11 cellular contexts compared by ENCODE assay signal in genomic region chr15:89409184-89409992, GRCh38.
DNase-seq lines count a peak whose midpoint lies in the region; ATAC-seq, FAIRE-seq and TF ChIP-seq lines count a peak whose summit lies in the region.
"Had no signal": no experiment of that assay in that cellular context is flagged by ENCODE, and none has a peak within 500 bp of the region (broad histone marks: within the 10 kb centered on the region; RNA-seq: fewer than 3 reads in every experiment).

No MANE protein-coding gene starts in this region.

- H3K27ac Mint-ChIP-seq in activated T-helper 2 cell treated with anti-CD3 and anti-CD28 coated beads, Interferon-gamma antibody, Interleukin-2, Interleukin-4, amounts not matched to agents 10 μg/mL and 5 μg/mL and 100 μg/mL, durations not matched to agents 14 hours and 24 hours and 36 hours: no peak overlapping the region
- no peak overlapping the region for H3K27ac Mint-ChIP-seq in stimulated activated memory B cell treated with anti-CD40 and anti-IgM and Interleukin-4, amounts not matched to agents 10 μg/mL and 1 μg/mL and 100 μg/mL, for 72 hours

- H3K36me3 ChIP-seq in H7 (replicated peaks; ENCODE audit: control insufficient read depth, insufficient read depth, low read length) (no peaks in the 10 kb centered on the region), A673 (ENCODE audit: insufficient read depth, low read length, poor library complexity, severe bottlenecking) (no peaks in the 10 kb centered on the region)

- H3K36me3 Mint-ChIP-seq in activated T-helper 2 cell treated with anti-CD3 and anti-CD28 coated beads, Interferon-gamma antibody, Interleukin-2, Interleukin-4, amounts not matched to agents 10 μg/mL and 5 μg/mL and 100 μg/mL, durations not matched to agents 14 hours and 24 hours and 36 hours (ENCODE audit: low read depth): no peaks in the 10 kb centered on the region
- H3K36me3 Mint-ChIP-seq in stimulated activated memory B cell treated with anti-CD40 and anti-IgM and Interleukin-4, amounts not matched to agents 10 μg/mL and 1 μg/mL and 100 μg/mL, for 72 hours: no peaks in the 10 kb centered on the region

- no peaks in the 10 kb centered on the region for H3K9me3 Mint-ChIP-seq in activated T-helper 2 cell treated with anti-CD3 and anti-CD28 coated beads, Interferon-gamma antibody, Interleukin-2, Interleukin-4, amounts not matched to agents 10 μg/mL and 5 μg/mL and 100 μg/mL, durations not matched to agents 14 hours and 24 hours and 36 hours
- no peaks in the 10 kb centered on the region for H3K9me3 Mint-ChIP-seq in stimulated activated memory B cell treated with anti-CD40 and anti-IgM and Interleukin-4, amounts not matched to agents 10 μg/mL and 1 μg/mL and 100 μg/mL, for 72 hours

- peaks cover 29% of the 10 kb centered on the region for H3K4me1 Mint-ChIP-seq in activated T-helper 2 cell treated with anti-CD3 and anti-CD28 coated beads, Interferon-gamma antibody, Interleukin-2, Interleukin-4, amounts not matched to agents 10 μg/mL and 5 μg/mL and 100 μg/mL, durations not matched to agents 14 hours and 24 hours and 36 hours (ENCODE audit: low read depth)
- H3K4me1 Mint-ChIP-seq in stimulated activated memory B cell treated with anti-CD40 and anti-IgM and Interleukin-4, amounts not matched to agents 10 μg/mL and 1 μg/mL and 100 μg/mL, for 72 hours: peaks cover 52% of the 10 kb centered on the region

- intact Hi-C loops in activated T-helper 2 cell treated with anti-CD3 and anti-CD28 coated beads, Interferon-gamma antibody, Interleukin-2, Interleukin-4, amounts not matched to agents 10 μg/mL and 5 μg/mL and 100 μg/mL, durations not matched to agents 14 hours and 24 hours and 36 hours (cut with micrococcal nuclease): no loop called here
- intact Hi-C loops in A673 (cut with micrococcal nuclease; ENCODE audit: unreplicated experiment): no loop called here

- no peaks in the 10 kb centered on the region for H3K9me3 ChIP-seq in A673 (ENCODE audit: low read depth, low read length, poor library complexity, severe bottlenecking)

- POLR2A ChIA-PET in A673 (lab: Charles Lee; ENCODE audit: low non-redundant PET): no interaction called here

- H3K27me3 ChIP-seq in H7 (ENCODE audit: control insufficient read depth, insufficient read depth, low read length) (peaks cover 100% of the 10 kb centered on the region), A673 (replicated peaks; ENCODE audit: insufficient read depth, low read depth, low read length, poor library complexity) (peaks cover 19% of the 10 kb centered on the region)

- no peak overlapping the region for H3K27ac ChIP-seq in A673 (ENCODE audit: low read depth, low read length, poor library complexity, severe bottlenecking)

- ATAC-seq in left lobe of liver: peak; percentile 20
- no peak for ATAC-seq in stimulated activated memory B cell treated with anti-CD40 and anti-IgM and Interleukin-4, amounts not matched to agents 10 μg/mL and 1 μg/mL and 100 μg/mL, for 72 hours

- H3K4me3 ChIP-seq in H7 (ENCODE audit: insufficient read depth, low read depth, low read length) (no peak overlapping the region), A673 (ENCODE audit: low read depth, low read length, poor library complexity, severe bottlenecking) (no peak overlapping the region)

- CTCF ChIA-PET in A673 (lab: Charles Lee): no interaction called here

- peaks cover 90% of the 10 kb centered on the region for H3K27me3 Mint-ChIP-seq in activated T-helper 2 cell treated with anti-CD3 and anti-CD28 coated beads, Interferon-gamma antibody, Interleukin-2, Interleukin-4, amounts not matched to agents 10 μg/mL and 5 μg/mL and 100 μg/mL, durations not matched to agents 14 hours and 24 hours and 36 hours (ENCODE audit: low read depth)
- H3K27me3 Mint-ChIP-seq in stimulated activated memory B cell treated with anti-CD40 and anti-IgM and Interleukin-4, amounts not matched to agents 10 μg/mL and 1 μg/mL and 100 μg/mL, for 72 hours: peaks cover 100% of the 10 kb centered on the region

- peak; percentile 67 for DNase-seq in H7
- DNase-seq in activated T-helper 2 cell treated with anti-CD3 and anti-CD28 coated beads, Interferon-gamma antibody, Interleukin-2, Interleukin-4, amounts not matched to agents 10 μg/mL and 5 μg/mL and 100 μg/mL, durations not matched to agents 14 hours and 24 hours and 36 hours (ENCODE audit: low spot score): no peak
- DNase-seq in left lobe of liver (ENCODE audit: low spot score): no peak
- no peak for DNase-seq in A673 (ENCODE audit: low spot score)
- DNase-seq in GM12891 (ENCODE audit: insufficient read length, low spot score): no peak
- no peak for DNase-seq in cerebellar cortex (ENCODE audit: low spot score)
- DNase-seq: KBM-7, midbrain, NCI-H510A had no signal

- H3K4me3 Mint-ChIP-seq in activated T-helper 2 cell treated with anti-CD3 and anti-CD28 coated beads, Interferon-gamma antibody, Interleukin-2, Interleukin-4, amounts not matched to agents 10 μg/mL and 5 μg/mL and 100 μg/mL, durations not matched to agents 14 hours and 24 hours and 36 hours (ENCODE audit: low read depth): peak overlapping the region; percentile 82
- H3K4me3 Mint-ChIP-seq in stimulated activated memory B cell treated with anti-CD40 and anti-IgM and Interleukin-4, amounts not matched to agents 10 μg/mL and 1 μg/mL and 100 μg/mL, for 72 hours: peak overlapping the region; percentile 74

- no peak for TF ChIP-seq CTCF in A673 (conservative IDR thresholded peaks at IDR 0.05; ENCODE audit: low read depth, low read length)

- FAIRE-seq in GM12891 (lab: Jason Lieb, UNC): no peak
- FAIRE-seq: G401.6 had no signal

- no peaks in the 10 kb centered on the region for H3K4me1 ChIP-seq in A673 (ENCODE audit: insufficient read depth, low read length, poor library complexity, severe bottlenecking)

- TF ChIP-seq POLR2A in GM12891 (IDR thresholded peaks at IDR 0.05; ENCODE audit: low read depth, low read length): no peak

- no TSS peak for BruUV-seq in A673 (replicated peaks; lab: Mats Ljungman, UMichigan)

TF ChIP-seq in GM12891, 5 proteins besides CTCF, POLR2A, EP300 and RAD21:
- TF ChIP-seq PAX5 (IDR thresholded peaks at IDR 0.05; ENCODE audit: insufficient read depth, low read length, severe bottlenecking): no peak
- no peak for TF ChIP-seq POLR2AphosphoS5 (IDR thresholded peaks at IDR 0.05; ENCODE audit: low read depth, low read length)
- TF ChIP-seq SPI1 (IDR thresholded peaks at IDR 0.05; ENCODE audit: low read depth, low read length): no peak
- no peak for TF ChIP-seq POU2F2 (IDR thresholded peaks at IDR 0.05; ENCODE audit: low read depth, low read length)
- TF ChIP-seq TAF1 (IDR thresholded peaks at IDR 0.05; ENCODE audit: low read depth, low read length): no peak
